ENCODE assay signal across 2 cellular contexts in the genomic region with DNA sequence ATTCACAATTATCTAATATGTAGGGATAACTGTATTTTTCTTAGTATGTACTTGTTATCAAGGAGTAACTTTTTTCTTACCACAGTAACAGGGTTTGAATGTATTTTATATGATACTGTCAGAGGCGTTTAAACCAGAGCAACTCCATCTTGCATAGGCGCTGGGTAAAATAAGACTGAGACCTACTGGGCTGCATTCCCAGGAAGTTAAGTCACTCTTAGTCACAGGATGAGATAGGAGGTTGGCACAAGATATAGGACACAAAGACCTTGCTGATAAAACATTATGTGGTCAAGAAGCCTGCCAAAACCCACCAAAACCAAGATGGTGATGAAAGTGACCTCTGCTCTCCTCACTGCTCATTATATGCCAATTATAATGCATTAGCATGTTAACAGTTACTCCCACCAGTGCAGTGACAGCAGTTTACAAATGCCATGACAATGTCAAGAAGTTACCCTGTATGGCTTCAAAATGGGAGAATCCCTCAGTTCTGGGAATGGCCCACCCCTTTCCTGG.
TF ChIP-seq lines count a peak whose summit lies in the region.

No MANE protein-coding gene starts in this region.

TF ChIP-seq in HCT116, 20 proteins besides CTCF, POLR2A, EP300 and RAD21 (continued from another document):
- TF ChIP-seq, protein P1, sequence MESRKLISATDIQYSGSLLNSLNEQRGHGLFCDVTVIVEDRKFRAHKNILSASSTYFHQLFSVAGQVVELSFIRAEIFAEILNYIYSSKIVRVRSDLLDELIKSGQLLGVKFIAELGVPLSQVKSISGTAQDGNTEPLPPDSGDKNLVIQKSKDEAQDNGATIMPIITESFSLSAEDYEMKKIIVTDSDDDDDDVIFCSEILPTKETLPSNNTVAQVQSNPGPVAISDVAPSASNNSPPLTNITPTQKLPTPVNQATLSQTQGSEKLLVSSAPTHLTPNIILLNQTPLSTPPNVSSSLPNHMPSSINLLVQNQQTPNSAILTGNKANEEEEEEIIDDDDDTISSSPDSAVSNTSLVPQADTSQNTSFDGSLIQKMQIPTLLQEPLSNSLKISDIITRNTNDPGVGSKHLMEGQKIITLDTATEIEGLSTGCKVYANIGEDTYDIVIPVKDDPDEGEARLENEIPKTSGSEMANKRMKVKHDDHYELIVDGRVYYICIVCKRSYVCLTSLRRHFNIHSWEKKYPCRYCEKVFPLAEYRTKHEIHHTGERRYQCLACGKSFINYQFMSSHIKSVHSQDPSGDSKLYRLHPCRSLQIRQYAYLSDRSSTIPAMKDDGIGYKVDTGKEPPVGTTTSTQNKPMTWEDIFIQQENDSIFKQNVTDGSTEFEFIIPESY (IDR thresholded peaks at IDR 0.05; ENCODE audit: extremely low read depth, insufficient replicate concordance, low read length): no peak
- TF ChIP-seq ATF3 (IDR thresholded peaks at IDR 0.05): peak; percentile 86; the same call in 1 of the 2 replicates
- TF ChIP-seq SRF (IDR thresholded peaks at IDR 0.05; ENCODE audit: low read depth): peak; percentile 61; the same call in 1 of the 2 replicates
- no peak for TF ChIP-seq MAX (IDR thresholded peaks at IDR 0.05)
- peak; percentile 94 for TF ChIP-seq FOSL1 (IDR thresholded peaks at IDR 0.05; ENCODE audit: low read depth)
- no peak for TF ChIP-seq EZH2phosphoT487 (IDR thresholded peaks at IDR 0.05; ENCODE audit: borderline replicate concordance)
- TF ChIP-seq POLR2AphosphoS5 (IDR thresholded peaks at IDR 0.05; ENCODE audit: low read depth, low read length): peak; percentile 79; the same call in 1 of the 2 replicates
- TF ChIP-seq TCF7L2 (IDR thresholded peaks at IDR 0.05; ENCODE audit: borderline replicate concordance, extremely low read depth, insufficient read depth, insufficient read length): peak; percentile 83
- TF ChIP-seq JUND (IDR thresholded peaks at IDR 0.05): peak; percentile 90
- TF ChIP-seq REST (IDR thresholded peaks at IDR 0.05; ENCODE audit: low read depth): no peak
- no peak for TF ChIP-seq ZFX (IDR thresholded peaks at IDR 0.05)

TF ChIP-seq in SK-N-SH, 30 proteins besides CTCF, POLR2A, EP300 and RAD21 (continued from another document):
- TF ChIP-seq PBX3 (IDR thresholded peaks at IDR 0.05) (peak; percentile 94; the same call in 1 of the 2 replicates), MEF2A (IDR thresholded peaks at IDR 0.05; ENCODE audit: borderline replicate concordance, low read depth) (peak; percentile 62; the same call in 1 of the 2 replicates), SMC3 (IDR thresholded peaks at IDR 0.05; ENCODE audit: low read depth, low read length) (no peak), SIN3A (IDR thresholded peaks at IDR 0.05; ENCODE audit: borderline replicate concordance, low read depth, low read length) (peak; percentile 67; the same call in 1 of the 2 replicates), USF2 (IDR thresholded peaks at IDR 0.05; ENCODE audit: borderline replicate concordance, low read depth, low read length) (no peak), TEAD4 (IDR thresholded peaks at IDR 0.05; ENCODE audit: borderline replicate concordance, insufficient read depth) (peak; percentile 95), NRF1 (IDR thresholded peaks at IDR 0.05; ENCODE audit: low read depth, low read length) (no peak), REST (IDR thresholded peaks at IDR 0.05; ENCODE audit: low read depth, low read length) (0 out of 2 replicates have a peak, but pooled peaks have one; percentile 59), EZH2phosphoT487 (IDR thresholded peaks at IDR 0.05; ENCODE audit: borderline replicate concordance, low read depth) (no peak), POLR2AphosphoS5 (IDR thresholded peaks at IDR 0.05; ENCODE audit: low read depth, low read length) (peak; percentile 72; the same call in 1 of the 2 replicates), USF1 (IDR thresholded peaks at IDR 0.05; ENCODE audit: borderline replicate concordance, low read depth) (no peak), MAX (IDR thresholded peaks at IDR 0.05; ENCODE audit: low read depth) (peak; percentile 11; the same call in 1 of the 2 replicates), FOXM1 (IDR thresholded peaks at IDR 0.05; ENCODE audit: low read depth) (peak; percentile 81; the same call in 1 of the 2 replicates), JUND (IDR thresholded peaks at IDR 0.05) (peak; percentile 99), TCF12 (IDR thresholded peaks at IDR 0.05) (peak; percentile 95), GATA2 (CRISPR knock-in tag; IDR thresholded peaks at IDR 0.05) (no peak), RCOR1 (IDR thresholded peaks at IDR 0.05; ENCODE audit: low read length) (no peak), IRF3 (IDR thresholded peaks at IDR 0.05; ENCODE audit: low read depth, low read length) (no peak), FOXJ3 (CRISPR knock-in tag; IDR thresholded peaks at IDR 0.05) (no peak), MXI1 (IDR thresholded peaks at IDR 0.05; ENCODE audit: low read depth, low read length) (no peak), RXRA (IDR thresholded peaks at IDR 0.05; ENCODE audit: borderline replicate concordance, low read depth) (peak; percentile 90; the same call in 1 of the 2 replicates), YY1 (IDR thresholded peaks at IDR 0.05; ENCODE audit: low read depth) (peak; percentile 68)
